ENCODE assay signal across 1 cellular context in the genomic region with DNA sequence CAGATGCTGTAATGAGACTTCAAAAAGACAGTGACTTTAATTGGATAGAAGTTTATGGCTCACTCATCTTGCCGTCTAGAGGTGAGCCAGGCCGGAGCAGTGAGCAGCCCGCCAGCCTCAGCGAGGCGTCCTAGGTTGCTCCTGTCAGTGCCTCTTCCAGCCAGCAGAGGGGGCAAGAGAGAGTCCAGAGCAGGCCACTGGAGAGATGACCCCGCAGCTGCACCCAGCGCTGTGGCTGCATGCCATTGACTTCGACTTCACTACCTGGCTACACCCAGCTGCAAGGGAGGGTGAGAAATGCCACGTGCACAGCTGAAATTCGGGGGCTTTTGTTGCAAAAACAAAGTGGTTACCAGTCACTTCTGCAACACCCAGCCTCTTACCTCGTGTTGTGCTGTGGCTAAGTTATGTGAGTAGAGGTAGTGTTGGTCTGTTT.
TF ChIP-seq lines count a peak whose summit lies in the region.

No MANE protein-coding gene starts in this region.

TF ChIP-seq in K562, 482 proteins besides CTCF, POLR2A, EP300 and RAD21 (continued from another document and continues in another):
- TF ChIP-seq, protein P1, sequence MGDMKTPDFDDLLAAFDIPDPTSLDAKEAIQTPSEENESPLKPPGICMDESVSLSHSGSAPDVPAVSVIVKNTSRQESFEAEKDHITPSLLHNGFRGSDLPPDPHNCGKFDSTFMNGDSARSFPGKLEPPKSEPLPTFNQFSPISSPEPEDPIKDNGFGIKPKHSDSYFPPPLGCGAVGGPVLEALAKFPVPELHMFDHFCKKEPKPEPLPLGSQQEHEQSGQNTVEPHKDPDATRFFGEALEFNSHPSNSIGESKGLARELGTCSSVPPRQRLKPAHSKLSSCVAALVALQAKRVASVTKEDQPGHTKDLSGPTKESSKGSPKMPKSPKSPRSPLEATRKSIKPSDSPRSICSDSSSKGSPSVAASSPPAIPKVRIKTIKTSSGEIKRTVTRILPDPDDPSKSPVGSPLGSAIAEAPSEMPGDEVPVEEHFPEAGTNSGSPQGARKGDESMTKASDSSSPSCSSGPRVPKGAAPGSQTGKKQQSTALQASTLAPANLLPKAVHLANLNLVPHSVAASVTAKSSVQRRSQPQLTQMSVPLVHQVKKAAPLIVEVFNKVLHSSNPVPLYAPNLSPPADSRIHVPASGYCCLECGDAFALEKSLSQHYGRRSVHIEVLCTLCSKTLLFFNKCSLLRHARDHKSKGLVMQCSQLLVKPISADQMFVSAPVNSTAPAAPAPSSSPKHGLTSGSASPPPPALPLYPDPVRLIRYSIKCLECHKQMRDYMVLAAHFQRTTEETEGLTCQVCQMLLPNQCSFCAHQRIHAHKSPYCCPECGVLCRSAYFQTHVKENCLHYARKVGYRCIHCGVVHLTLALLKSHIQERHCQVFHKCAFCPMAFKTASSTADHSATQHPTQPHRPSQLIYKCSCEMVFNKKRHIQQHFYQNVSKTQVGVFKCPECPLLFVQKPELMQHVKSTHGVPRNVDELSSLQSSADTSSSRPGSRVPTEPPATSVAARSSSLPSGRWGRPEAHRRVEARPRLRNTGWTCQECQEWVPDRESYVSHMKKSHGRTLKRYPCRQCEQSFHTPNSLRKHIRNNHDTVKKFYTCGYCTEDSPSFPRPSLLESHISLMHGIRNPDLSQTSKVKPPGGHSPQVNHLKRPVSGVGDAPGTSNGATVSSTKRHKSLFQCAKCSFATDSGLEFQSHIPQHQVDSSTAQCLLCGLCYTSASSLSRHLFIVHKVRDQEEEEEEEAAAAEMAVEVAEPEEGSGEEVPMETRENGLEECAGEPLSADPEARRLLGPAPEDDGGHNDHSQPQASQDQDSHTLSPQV (IDR thresholded peaks at IDR 0.05) = 0 out of 2 replicates have a peak, but pooled peaks have one; percentile 21
- TF ChIP-seq, protein P2, sequence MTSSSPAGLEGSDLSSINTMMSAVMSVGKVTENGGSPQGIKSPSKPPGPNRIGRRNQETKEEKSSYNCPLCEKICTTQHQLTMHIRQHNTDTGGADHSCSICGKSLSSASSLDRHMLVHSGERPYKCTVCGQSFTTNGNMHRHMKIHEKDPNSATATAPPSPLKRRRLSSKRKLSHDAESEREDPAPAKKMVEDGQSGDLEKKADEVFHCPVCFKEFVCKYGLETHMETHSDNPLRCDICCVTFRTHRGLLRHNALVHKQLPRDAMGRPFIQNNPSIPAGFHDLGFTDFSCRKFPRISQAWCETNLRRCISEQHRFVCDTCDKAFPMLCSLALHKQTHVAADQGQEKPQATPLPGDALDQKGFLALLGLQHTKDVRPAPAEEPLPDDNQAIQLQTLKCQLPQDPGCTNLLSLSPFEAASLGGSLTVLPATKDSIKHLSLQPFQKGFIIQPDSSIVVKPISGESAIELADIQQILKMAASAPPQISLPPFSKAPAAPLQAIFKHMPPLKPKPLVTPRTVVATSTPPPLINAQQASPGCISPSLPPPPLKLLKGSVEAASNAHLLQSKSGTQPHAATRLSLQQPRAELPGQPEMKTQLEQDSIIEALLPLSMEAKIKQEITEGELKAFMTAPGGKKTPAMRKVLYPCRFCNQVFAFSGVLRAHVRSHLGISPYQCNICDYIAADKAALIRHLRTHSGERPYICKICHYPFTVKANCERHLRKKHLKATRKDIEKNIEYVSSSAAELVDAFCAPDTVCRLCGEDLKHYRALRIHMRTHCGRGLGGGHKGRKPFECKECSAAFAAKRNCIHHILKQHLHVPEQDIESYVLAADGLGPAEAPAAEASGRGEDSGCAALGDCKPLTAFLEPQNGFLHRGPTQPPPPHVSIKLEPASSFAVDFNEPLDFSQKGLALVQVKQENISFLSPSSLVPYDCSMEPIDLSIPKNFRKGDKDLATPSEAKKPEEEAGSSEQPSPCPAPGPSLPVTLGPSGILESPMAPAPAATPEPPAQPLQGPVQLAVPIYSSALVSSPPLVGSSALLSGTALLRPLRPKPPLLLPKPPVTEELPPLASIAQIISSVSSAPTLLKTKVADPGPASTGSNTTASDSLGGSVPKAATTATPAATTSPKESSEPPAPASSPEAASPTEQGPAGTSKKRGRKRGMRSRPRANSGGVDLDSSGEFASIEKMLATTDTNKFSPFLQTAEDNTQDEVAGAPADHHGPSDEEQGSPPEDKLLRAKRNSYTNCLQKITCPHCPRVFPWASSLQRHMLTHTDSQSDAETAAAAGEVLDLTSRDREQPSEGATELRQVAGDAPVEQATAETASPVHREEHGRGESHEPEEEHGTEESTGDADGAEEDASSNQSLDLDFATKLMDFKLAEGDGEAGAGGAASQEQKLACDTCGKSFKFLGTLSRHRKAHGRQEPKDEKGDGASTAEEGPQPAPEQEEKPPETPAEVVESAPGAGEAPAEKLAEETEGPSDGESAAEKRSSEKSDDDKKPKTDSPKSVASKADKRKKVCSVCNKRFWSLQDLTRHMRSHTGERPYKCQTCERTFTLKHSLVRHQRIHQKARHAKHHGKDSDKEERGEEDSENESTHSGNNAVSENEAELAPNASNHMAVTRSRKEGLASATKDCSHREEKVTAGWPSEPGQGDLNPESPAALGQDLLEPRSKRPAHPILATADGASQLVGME (CRISPR knock-in tag; IDR thresholded peaks at IDR 0.05) = no peak
- TF ChIP-seq ESRRA (IDR thresholded peaks at IDR 0.05; ENCODE audit: borderline replicate concordance, low read depth) (peak; percentile 32; the same call in 1 of the 2 replicates), GTF2E2 (tag; IDR thresholded peaks at IDR 0.05) (no peak), HDAC6 (IDR thresholded peaks at IDR 0.05; ENCODE audit: low read depth, low read length) (no peak), CSDE1 (IDR thresholded peaks at IDR 0.05) (no peak), SP2 (IDR thresholded peaks at IDR 0.05; ENCODE audit: extremely low read depth, low read depth, low read length, poor library complexity, severe bottlenecking) (no peak), ZNF431 (CRISPR knock-in tag; IDR thresholded peaks at IDR 0.05) (no peak), KDM5B (IDR thresholded peaks at IDR 0.05; ENCODE audit: insufficient replicate concordance, low read depth, low read length) (no peak), SRSF1 (IDR thresholded peaks at IDR 0.05; ENCODE audit: low read depth, low read length) (no peak), JUND (IDR thresholded peaks at IDR 0.05; ENCODE audit: borderline replicate concordance, low read depth, low read length) (0 out of 2 replicates have a peak, but pooled peaks have one; percentile 44), JUND (tag; IDR thresholded peaks at IDR 0.05; ENCODE audit: borderline replicate concordance, low read depth, low read length) (no peak; the same call in 2 of the 3 replicates), MXI1 (IDR thresholded peaks at IDR 0.05; ENCODE audit: low read depth, low read length) (no peak), ZNF175 (CRISPR knock-in tag; IDR thresholded peaks at IDR 0.05; ENCODE audit: low read depth) (no peak), TRIM24 (IDR thresholded peaks at IDR 0.05) (no peak), SRF (CRISPR knock-in tag; IDR thresholded peaks at IDR 0.05) (0 out of 4 replicates have a peak, but pooled peaks of 1 of the 2 experiments have one; percentile 36), MTF1 (CRISPR knock-in tag; IDR thresholded peaks at IDR 0.05; ENCODE audit: borderline replicate concordance) (no peak), ZNF75A (CRISPR knock-in tag; IDR thresholded peaks at IDR 0.05) (no peak), NONO (IDR thresholded peaks at IDR 0.05; ENCODE audit: low read depth in 2 of 2, low read length in 1 of 2) (no peak), ZNF354B (CRISPR knock-in tag; IDR thresholded peaks at IDR 0.05) (no peak), BACH1 (tag; IDR thresholded peaks at IDR 0.05) (no peak), PHB (CRISPR knock-in tag; IDR thresholded peaks at IDR 0.05) (no peak), MYC (IDR thresholded peaks at IDR 0.05; ENCODE audit: low read depth, low read length) (no peak), MYC (CRISPR knock-in tag; IDR thresholded peaks at IDR 0.05; ENCODE audit: borderline replicate concordance, low read depth) (no peak), MCM5 (IDR thresholded peaks at IDR 0.05; ENCODE audit: low read depth) (no peak), ERF (CRISPR knock-in tag; IDR thresholded peaks at IDR 0.05) (no peak), TAF15 (IDR thresholded peaks at IDR 0.05; ENCODE audit: low read depth, low read length) (no peak), OTX1 (CRISPR knock-in tag; IDR thresholded peaks at IDR 0.05) (no peak), KDM1A (IDR thresholded peaks at IDR 0.05) (no peak), KDM4B (IDR thresholded peaks at IDR 0.05; ENCODE audit: borderline replicate concordance in 2 of 2, low read depth in 1 of 2) (no peak)
- TF ChIP-seq, protein P3, sequence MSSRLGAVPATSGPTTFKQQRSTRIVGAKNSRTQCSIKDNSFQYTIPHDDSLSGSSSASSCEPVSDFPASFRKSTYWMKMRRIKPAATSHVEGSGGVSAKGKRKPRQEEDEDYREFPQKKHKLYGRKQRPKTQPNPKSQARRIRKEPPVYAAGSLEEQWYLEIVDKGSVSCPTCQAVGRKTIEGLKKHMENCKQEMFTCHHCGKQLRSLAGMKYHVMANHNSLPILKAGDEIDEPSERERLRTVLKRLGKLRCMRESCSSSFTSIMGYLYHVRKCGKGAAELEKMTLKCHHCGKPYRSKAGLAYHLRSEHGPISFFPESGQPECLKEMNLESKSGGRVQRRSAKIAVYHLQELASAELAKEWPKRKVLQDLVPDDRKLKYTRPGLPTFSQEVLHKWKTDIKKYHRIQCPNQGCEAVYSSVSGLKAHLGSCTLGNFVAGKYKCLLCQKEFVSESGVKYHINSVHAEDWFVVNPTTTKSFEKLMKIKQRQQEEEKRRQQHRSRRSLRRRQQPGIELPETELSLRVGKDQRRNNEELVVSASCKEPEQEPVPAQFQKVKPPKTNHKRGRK (tag; IDR thresholded peaks at IDR 0.05) = no peak
- TF ChIP-seq, protein P4, sequence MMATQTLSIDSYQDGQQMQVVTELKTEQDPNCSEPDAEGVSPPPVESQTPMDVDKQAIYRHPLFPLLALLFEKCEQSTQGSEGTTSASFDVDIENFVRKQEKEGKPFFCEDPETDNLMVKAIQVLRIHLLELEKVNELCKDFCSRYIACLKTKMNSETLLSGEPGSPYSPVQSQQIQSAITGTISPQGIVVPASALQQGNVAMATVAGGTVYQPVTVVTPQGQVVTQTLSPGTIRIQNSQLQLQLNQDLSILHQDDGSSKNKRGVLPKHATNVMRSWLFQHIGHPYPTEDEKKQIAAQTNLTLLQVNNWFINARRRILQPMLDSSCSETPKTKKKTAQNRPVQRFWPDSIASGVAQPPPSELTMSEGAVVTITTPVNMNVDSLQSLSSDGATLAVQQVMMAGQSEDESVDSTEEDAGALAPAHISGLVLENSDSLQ (IDR thresholded peaks at IDR 0.05) = no peak
- TF ChIP-seq, protein P5, sequence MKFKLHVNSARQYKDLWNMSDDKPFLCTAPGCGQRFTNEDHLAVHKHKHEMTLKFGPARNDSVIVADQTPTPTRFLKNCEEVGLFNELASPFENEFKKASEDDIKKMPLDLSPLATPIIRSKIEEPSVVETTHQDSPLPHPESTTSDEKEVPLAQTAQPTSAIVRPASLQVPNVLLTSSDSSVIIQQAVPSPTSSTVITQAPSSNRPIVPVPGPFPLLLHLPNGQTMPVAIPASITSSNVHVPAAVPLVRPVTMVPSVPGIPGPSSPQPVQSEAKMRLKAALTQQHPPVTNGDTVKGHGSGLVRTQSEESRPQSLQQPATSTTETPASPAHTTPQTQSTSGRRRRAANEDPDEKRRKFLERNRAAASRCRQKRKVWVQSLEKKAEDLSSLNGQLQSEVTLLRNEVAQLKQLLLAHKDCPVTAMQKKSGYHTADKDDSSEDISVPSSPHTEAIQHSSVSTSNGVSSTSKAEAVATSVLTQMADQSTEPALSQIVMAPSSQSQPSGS (CRISPR knock-in tag; IDR thresholded peaks at IDR 0.05) = no peak
- TF ChIP-seq, protein P6, sequence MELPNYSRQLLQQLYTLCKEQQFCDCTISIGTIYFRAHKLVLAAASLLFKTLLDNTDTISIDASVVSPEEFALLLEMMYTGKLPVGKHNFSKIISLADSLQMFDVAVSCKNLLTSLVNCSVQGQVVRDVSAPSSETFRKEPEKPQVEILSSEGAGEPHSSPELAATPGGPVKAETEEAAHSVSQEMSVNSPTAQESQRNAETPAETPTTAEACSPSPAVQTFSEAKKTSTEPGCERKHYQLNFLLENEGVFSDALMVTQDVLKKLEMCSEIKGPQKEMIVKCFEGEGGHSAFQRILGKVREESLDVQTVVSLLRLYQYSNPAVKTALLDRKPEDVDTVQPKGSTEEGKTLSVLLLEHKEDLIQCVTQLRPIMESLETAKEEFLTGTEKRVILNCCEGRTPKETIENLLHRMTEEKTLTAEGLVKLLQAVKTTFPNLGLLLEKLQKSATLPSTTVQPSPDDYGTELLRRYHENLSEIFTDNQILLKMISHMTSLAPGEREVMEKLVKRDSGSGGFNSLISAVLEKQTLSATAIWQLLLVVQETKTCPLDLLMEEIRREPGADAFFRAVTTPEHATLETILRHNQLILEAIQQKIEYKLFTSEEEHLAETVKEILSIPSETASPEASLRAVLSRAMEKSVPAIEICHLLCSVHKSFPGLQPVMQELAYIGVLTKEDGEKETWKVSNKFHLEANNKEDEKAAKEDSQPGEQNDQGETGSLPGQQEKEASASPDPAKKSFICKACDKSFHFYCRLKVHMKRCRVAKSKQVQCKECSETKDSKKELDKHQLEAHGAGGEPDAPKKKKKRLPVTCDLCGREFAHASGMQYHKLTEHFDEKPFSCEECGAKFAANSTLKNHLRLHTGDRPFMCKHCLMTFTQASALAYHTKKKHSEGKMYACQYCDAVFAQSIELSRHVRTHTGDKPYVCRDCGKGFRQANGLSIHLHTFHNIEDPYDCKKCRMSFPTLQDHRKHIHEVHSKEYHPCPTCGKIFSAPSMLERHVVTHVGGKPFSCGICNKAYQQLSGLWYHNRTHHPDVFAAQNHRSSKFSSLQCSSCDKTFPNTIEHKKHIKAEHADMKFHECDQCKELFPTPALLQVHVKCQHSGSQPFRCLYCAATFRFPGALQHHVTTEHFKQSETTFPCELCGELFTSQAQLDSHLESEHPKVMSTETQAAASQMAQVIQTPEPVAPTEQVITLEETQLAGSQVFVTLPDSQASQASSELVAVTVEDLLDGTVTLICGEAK (IDR thresholded peaks at IDR 0.05) = no peak
- TF ChIP-seq, protein P6 (CRISPR knock-in tag; IDR thresholded peaks at IDR 0.05) = no peak
